In the genomic region with DNA sequence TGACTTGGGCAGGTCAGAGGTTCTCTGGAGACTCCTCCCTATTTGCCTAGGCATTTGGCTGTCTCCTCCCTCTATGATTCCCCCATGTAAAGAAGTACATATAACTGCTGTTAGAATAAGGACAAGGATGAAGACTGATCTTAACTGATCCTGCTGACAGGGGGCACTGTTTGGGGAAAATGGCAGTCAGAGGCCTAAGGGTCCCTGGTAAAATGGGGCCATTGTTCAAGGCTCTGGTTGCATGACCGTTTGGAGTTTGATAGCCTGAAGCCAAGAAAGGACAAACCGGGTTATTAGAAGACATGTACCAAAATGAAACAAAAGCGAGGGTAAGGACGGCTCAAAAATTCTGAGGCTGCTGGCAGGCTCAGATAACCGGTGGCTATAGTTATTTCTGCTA, we compare ENCODE assay signal across 10 cellular contexts.
"Had no signal": no experiment of that assay in that cellular context is flagged by ENCODE, and none has a peak within 500 bp of the region (broad histone marks: within the 10 kb centered on the region; RNA-seq: fewer than 3 reads in every experiment).

No MANE protein-coding gene starts in this region.

- H2AFZ ChIP-seq: GM23248 had no signal

- H3K9me3 ChIP-seq: HAP-1 had no signal

- H3K4me1 ChIP-seq: HAP-1 had no signal

- ATAC-seq: HCT116, HepG2 had no signal

- H3K4me3 ChIP-seq: GM23248, HAP-1 had no signal

- H3K4me3 Mint-ChIP-seq: HFFc6 had no signal

- H3K27me3 Mint-ChIP-seq: IgD-negative memory B cell had no signal

- FAIRE-seq: H54, HepG2 had no signal

- H3K36me3 ChIP-seq: HAP-1 had no signal

- H3K4me1 Mint-ChIP-seq: IgD-negative memory B cell had no signal

- H3K27ac ChIP-seq: GM23248, HL-60 had no signal

- H3K9ac ChIP-seq: GM23248 had no signal

- H3K27ac Mint-ChIP-seq: HFFc6, IgD-negative memory B cell had no signal

- DNase-seq: GM23248, GOT3, HFFc6, KBM-7 had no signal
